In genomic region chr12:59649203-59649602, GRCh38 we compare ENCODE assay signal across 1 cellular context.
A peak's percentile ranks its signal among the peaks of the same experiment; 100 is the strongest.
TF ChIP-seq lines count a peak whose summit lies in the region.

No MANE protein-coding gene starts in this region.

TF ChIP-seq in IMR-90, 13 proteins besides CTCF, POLR2A, EP300 and RAD21 (continued from another document):
- TF ChIP-seq MAZ (IDR thresholded peaks at IDR 0.05; ENCODE audit: borderline replicate concordance, low read depth, low read length) (no peak), MAFK (IDR thresholded peaks at IDR 0.05; ENCODE audit: low read depth, low read length) (no peak), CEBPB (IDR thresholded peaks at IDR 0.05; ENCODE audit: low read depth, low read length) (peak; percentile 90), MXI1 (IDR thresholded peaks at IDR 0.05; ENCODE audit: borderline replicate concordance, low read depth, low read length) (no peak), BHLHE40 (IDR thresholded peaks at IDR 0.05; ENCODE audit: low read depth, low read length) (no peak)
TF ChIP-seq in IMR-90: peak in this region for 1.
